In the genomic region with DNA sequence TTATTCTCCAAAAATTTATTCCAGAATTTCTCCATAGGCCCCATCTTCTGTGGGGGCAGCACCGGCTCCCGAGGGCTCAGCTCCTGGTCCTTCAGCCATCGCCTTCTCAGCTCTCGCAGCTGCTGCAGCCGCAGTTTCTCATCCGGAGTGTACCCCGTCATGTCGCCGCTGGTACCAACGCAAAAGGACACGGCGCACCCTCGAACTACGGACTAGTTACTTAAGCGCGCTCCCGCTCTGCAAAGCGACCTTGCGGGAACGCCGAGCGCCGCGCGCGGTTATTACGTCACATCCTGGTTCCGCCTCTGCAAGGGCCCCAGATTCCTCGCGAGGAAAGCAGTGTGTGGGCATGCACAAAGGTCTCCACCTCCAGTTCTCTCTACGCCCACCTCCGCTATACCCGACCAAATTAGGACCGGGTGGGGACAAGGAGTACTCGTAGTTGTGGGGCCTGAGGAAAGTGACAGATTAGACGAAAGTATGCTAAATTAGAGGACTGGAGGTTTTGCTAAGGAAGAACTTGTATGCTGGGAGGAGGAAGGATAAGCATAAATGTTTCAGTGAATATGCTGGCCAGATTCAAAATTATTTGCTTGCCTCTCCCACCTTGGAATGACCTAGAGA, we compare ENCODE assay signal across 1 cellular context.
TF ChIP-seq lines count a peak whose summit lies in the region.

Gene NDUFB6, minus strand, starts transcription at position 260 of the 624 bp plus-strand sequence. Its CDS starts 99 bp downstream, at position 161.

TF ChIP-seq in HepG2, 621 proteins besides CTCF, POLR2A, EP300 and RAD21 (continued from another document and continues in another):
- no peak for TF ChIP-seq HNRNPK (IDR thresholded peaks at IDR 0.05; ENCODE audit: low read depth, low read length, poor library complexity, severe bottlenecking)
- peak; percentile 14; the same call in 1 of the 2 replicates for TF ChIP-seq RCOR2 (CRISPR knock-in tag; IDR thresholded peaks at IDR 0.05)
- no peak for TF ChIP-seq RFX3 (CRISPR knock-in tag; IDR thresholded peaks at IDR 0.05)
- TF ChIP-seq ELF1 (CRISPR knock-in tag; IDR thresholded peaks at IDR 0.05), result peak; percentile 83
- TF ChIP-seq ZUFSP (CRISPR knock-in tag; IDR thresholded peaks at IDR 0.05; ENCODE audit: borderline replicate concordance), result no peak
- TF ChIP-seq ZNF3 (CRISPR knock-in tag; IDR thresholded peaks at IDR 0.05), result no peak
- TF ChIP-seq NR2F1 (CRISPR knock-in tag; IDR thresholded peaks at IDR 0.05), result peak in 1 of 2 experiments; percentile 25; a peak in 1 of 4 replicates
- TF ChIP-seq CERS6 (CRISPR knock-in tag; IDR thresholded peaks at IDR 0.05), result no peak
- peak; percentile 71; the same call in 1 of the 2 replicates for TF ChIP-seq BATF2 (CRISPR knock-in tag; IDR thresholded peaks at IDR 0.05)
- TF ChIP-seq RELA (CRISPR knock-in tag; IDR thresholded peaks at IDR 0.05), result no peak
- no peak for TF ChIP-seq FOXO4 (CRISPR knock-in tag; conservative IDR thresholded peaks at IDR 0.05)
- TF ChIP-seq ZSCAN22 (CRISPR knock-in tag; IDR thresholded peaks at IDR 0.05), result no peak; the same call in 1 of the 2 replicates
- no peak for TF ChIP-seq RBAK (CRISPR knock-in tag; IDR thresholded peaks at IDR 0.05)
- TF ChIP-seq ZNF790 (CRISPR knock-in tag; IDR thresholded peaks at IDR 0.05; ENCODE audit: borderline replicate concordance), result no peak
- TF ChIP-seq TFE3 (CRISPR knock-in tag; IDR thresholded peaks at IDR 0.05), result peak; percentile 41; the same call in 1 of the 2 replicates
- peak; percentile 82 for TF ChIP-seq MAX (IDR thresholded peaks at IDR 0.05)
- TF ChIP-seq DRAP1 (CRISPR knock-in tag; IDR thresholded peaks at IDR 0.05), result peak; percentile 68; the same call in 1 of the 2 replicates
- TF ChIP-seq ZFP82 (CRISPR knock-in tag; IDR thresholded peaks at IDR 0.05; ENCODE audit: borderline replicate concordance), result no peak
- peak; percentile 79 for TF ChIP-seq SP2 (CRISPR knock-in tag; IDR thresholded peaks at IDR 0.05)
- TF ChIP-seq ZBTB7A (CRISPR knock-in tag; IDR thresholded peaks at IDR 0.05), result no peak
- TF ChIP-seq GZF1 (CRISPR knock-in tag; IDR thresholded peaks at IDR 0.05), result no peak
- TF ChIP-seq CHD4 (IDR thresholded peaks at IDR 0.05; ENCODE audit: borderline replicate concordance, low read length), result no peak
- no peak for TF ChIP-seq MATR3 (CRISPR knock-in tag; IDR thresholded peaks at IDR 0.05)
- TF ChIP-seq, protein P1, sequence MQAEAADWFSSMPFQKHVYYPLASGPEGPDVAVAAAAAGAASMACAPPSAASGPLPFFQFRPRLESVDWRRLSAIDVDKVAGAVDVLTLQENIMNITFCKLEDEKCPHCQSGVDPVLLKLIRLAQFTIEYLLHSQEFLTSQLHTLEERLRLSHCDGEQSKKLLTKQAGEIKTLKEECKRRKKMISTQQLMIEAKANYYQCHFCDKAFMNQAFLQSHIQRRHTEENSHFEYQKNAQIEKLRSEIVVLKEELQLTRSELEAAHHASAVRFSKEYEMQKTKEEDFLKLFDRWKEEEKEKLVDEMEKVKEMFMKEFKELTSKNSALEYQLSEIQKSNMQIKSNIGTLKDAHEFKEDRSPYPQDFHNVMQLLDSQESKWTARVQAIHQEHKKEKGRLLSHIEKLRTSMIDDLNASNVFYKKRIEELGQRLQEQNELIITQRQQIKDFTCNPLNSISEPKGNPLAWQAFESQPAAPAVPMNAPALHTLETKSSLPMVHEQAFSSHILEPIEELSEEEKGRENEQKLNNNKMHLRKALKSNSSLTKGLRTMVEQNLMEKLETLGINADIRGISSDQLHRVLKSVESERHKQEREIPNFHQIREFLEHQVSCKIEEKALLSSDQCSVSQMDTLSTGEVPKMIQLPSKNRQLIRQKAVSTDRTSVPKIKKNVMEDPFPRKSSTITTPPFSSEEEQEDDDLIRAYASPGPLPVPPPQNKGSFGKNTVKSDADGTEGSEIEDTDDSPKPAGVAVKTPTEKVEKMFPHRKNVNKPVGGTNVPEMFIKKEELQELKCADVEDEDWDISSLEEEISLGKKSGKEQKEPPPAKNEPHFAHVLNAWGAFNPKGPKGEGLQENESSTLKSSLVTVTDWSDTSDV (CRISPR knock-in tag; IDR thresholded peaks at IDR 0.05), result no peak
- TF ChIP-seq TP53 (CRISPR knock-in tag; conservative IDR thresholded peaks at IDR 0.05), result no peak
- TF ChIP-seq SP4 (CRISPR knock-in tag; IDR thresholded peaks at IDR 0.05), result peak; percentile 76
- TF ChIP-seq ZNF407 (CRISPR knock-in tag; IDR thresholded peaks at IDR 0.05; ENCODE audit: not compliant biosample characterization), result no peak
- 0 out of 2 replicates have a peak, but pooled peaks have one; percentile 51 for TF ChIP-seq RFXAP (CRISPR knock-in tag; IDR thresholded peaks at IDR 0.05; ENCODE audit: borderline replicate concordance)
- TF ChIP-seq HNF4G (IDR thresholded peaks at IDR 0.05; ENCODE audit: borderline replicate concordance, low read depth, low read length), result no peak
- TF ChIP-seq HNF4G (CRISPR knock-in tag; IDR thresholded peaks at IDR 0.05; ENCODE audit: borderline replicate concordance, low read depth), result no peak; the same call in 1 of the 2 replicates
- no peak for TF ChIP-seq ZNF740 (CRISPR knock-in tag; IDR thresholded peaks at IDR 0.05)
- TF ChIP-seq ZNF570 (CRISPR knock-in tag; IDR thresholded peaks at IDR 0.05; ENCODE audit: borderline replicate concordance), result no peak
- no peak for TF ChIP-seq ZNF83 (CRISPR knock-in tag; IDR thresholded peaks at IDR 0.05; ENCODE audit: borderline replicate concordance)
